8 cellular contexts compared by ENCODE assay signal in the genomic region with DNA sequence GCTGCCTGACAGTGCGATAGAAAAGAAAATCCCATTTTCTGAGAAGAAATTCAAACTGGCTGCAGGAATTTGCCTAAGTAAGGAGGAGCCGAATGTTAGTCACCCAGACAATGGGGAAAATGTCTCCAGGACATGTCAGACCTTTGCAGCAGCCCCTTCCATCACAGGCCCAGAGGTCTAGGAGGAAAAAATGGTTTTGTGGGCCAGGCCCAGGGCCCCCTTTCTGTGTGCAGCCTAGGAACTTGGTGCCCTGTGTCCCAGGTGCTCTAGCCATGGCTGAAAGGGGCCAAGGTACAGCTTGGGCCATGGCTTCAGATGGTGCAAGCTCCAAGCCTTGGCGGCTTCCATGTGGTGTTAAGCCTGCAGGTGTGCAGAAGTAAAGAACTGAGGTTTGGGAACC.
"Had no signal": no experiment of that assay in that cellular context is flagged by ENCODE, and none has a peak within 500 bp of the region (broad histone marks: within the 10 kb centered on the region; RNA-seq: fewer than 3 reads in every experiment).

No MANE protein-coding gene starts in this region.

- H3K4me1 ChIP-seq: HAP-1 had no signal

- DNase-seq: GM23248, GOT3, H7, KG1 had no signal

- H3K4me1 Mint-ChIP-seq: IgD-negative memory B cell had no signal

- H3K4me3 Mint-ChIP-seq: IgD-negative memory B cell had no signal

- H3K27ac ChIP-seq: GM23248 had no signal

- ATAC-seq: HCT116, HepG2 had no signal

- H3K27me3 Mint-ChIP-seq: IgD-negative memory B cell had no signal

- H3K4me3 ChIP-seq: GM23248, HAP-1 had no signal

- FAIRE-seq: HepG2 had no signal
